ENCODE assay signal across 23 cellular contexts in genomic region chr5:59559323-59559722, GRCh38.
"Had no signal": no experiment of that assay in that cellular context is flagged by ENCODE, and none has a peak within 500 bp of the region (broad histone marks: within the 10 kb centered on the region; RNA-seq: fewer than 3 reads in every experiment).

No MANE protein-coding gene starts in this region.

- ATAC-seq: activated naive CD4-positive, alpha-beta T cell treated with anti-CD3 and anti-CD28 coated beads, Interleukin-2, amount 50 U/mL, for 72 hours; foreskin keratinocyte had no signal

- DNase-seq: activated gamma-delta T cell treated with Interleukin-2 at 50 U/mL for 16 hours; activated T-cell treated with anti-CD3 and anti-CD28 coated beads, Interleukin-2, amount 50 U/mL, for 1 hour; aorta; colonic mucosa; endodermal cell; foreskin keratinocyte; glutamatergic neuron; immature natural killer cell; left ventricle myocardium inferior; nephron progenitor cell; nucleus accumbens; stimulated activated CD4-positive, alpha-beta T cell treated with anti-CD3 and anti-CD28 coated beads, Interleukin-4, amount 100 ng/mL, for 24 hours; stimulated activated naive CD4-positive, alpha-beta T cell treated with Interleukin-2 at 50 U/mL for 16 hours; T-helper 1 cell had no signal

- H3K9me3 Mint-ChIP-seq: activated naive CD4-positive, alpha-beta T cell treated with anti-CD3 and anti-CD28 coated beads, Interleukin-2, amount 50 U/mL, for 72 hours; endodermal cell; nephron progenitor cell; type B pancreatic cell had no signal

- H3K36me3 Mint-ChIP-seq: activated naive CD4-positive, alpha-beta T cell treated with anti-CD3 and anti-CD28 coated beads, Interleukin-2, amount 50 U/mL, for 72 hours; immature natural killer cell had no signal

- H3K4me3 ChIP-seq: breast epithelium, colonic mucosa, hepatocyte, left ventricle myocardium inferior, thoracic aorta, vagina had no signal

- H3K27ac Mint-ChIP-seq: activated naive CD4-positive, alpha-beta T cell treated with anti-CD3 and anti-CD28 coated beads, Interleukin-2, amount 50 U/mL, for 72 hours; endodermal cell; immature natural killer cell; nephron progenitor cell; type B pancreatic cell had no signal

- H3K27ac ChIP-seq: breast epithelium, colonic mucosa, epithelial cell of prostate, foreskin keratinocyte, hepatocyte, left ventricle myocardium inferior, thoracic aorta, vagina had no signal

- H3K4me3 Mint-ChIP-seq: central memory CD8-positive, alpha-beta T cell; endodermal cell; immature natural killer cell; memory B cell; nephron progenitor cell; type B pancreatic cell had no signal

- H3K27me3 Mint-ChIP-seq: central memory CD8-positive, alpha-beta T cell; memory B cell; type B pancreatic cell had no signal

- H3K4me1 Mint-ChIP-seq: central memory CD8-positive, alpha-beta T cell had no signal
